10 cellular contexts compared by ENCODE assay signal in genomic region chr19:14333101-14333871, GRCh38. TPM values are rescaled to one million over a fixed set of nuclear protein-coding genes. Genes with fewer than 3 reads are reported as not detected.
DNase-seq lines count a peak whose midpoint lies in the region; ATAC-seq and TF ChIP-seq lines count a peak whose summit lies in the region.
"Had no signal": no experiment of that assay in that cellular context is flagged by ENCODE, and none has a peak within 500 bp of the region (broad histone marks: within the 10 kb centered on the region; RNA-seq: fewer than 3 reads in every experiment).

No MANE protein-coding gene starts in this region.

- H3K36me3 Mint-ChIP-seq in MCF 10A (ENCODE audit: insufficient read depth, unreplicated experiment) = peaks cover 4% of the 10 kb centered on the region

- peak overlapping the region; percentile 28 to 65 (median 44) for H3K4me3 ChIP-seq in breast epithelium
- peak overlapping the region; percentile 15 to 23 for H3K4me3 ChIP-seq in uterus

- POLR2A ChIA-PET in MCF 10A (lab: Yijun Ruan, JAX) = interaction anchor here (0.6 kb wide), 1 partner anchor 11 kb away, joined by 4 read pairs; no protein-coding TSS in a partner anchor

- no peaks in the 10 kb centered on the region for H3K4me1 ChIP-seq in breast epithelium
- no peaks in the 10 kb centered on the region for H3K4me1 ChIP-seq in uterus

- BruUV-seq in MCF 10A (replicated peaks; lab: Mats Ljungman, UMichigan) = no TSS peak

- CTCF ChIA-PET in MCF 10A (lab: Yijun Ruan, JAX) = no interaction called here

- intact Hi-C loops in breast epithelium (cut with DNase I; ENCODE audit: low total_unique reads) (no loop called here), MCF 10A (cut with micrococcal nuclease) (no loop called here), left colon (cut with DNase I, micrococcal nuclease) (no loop called here), uterus (cut with DNase I; ENCODE audit: low total_unique reads) (no loop called here)

- H3K4me3 Mint-ChIP-seq in MCF 10A (ENCODE audit: unreplicated experiment) = no peak overlapping the region
- H3K4me3 Mint-ChIP-seq: stimulated activated naive CD8-positive, alpha-beta T cell treated with anti-CD3 and anti-CD28 coated beads, Interleukin-15, Interleukin-2, amounts not matched to agents 100 ng/mL and 50 ng/mL, for 24 hours had no signal

- H3K27ac ChIP-seq in breast epithelium (peak overlapping the region in 1 of 2 donors; percentile 25), uterus (peak overlapping the region in 1 of 2 donors; percentile 20)

- no peaks in the 10 kb centered on the region for H3K27me3 ChIP-seq in breast epithelium
- no peaks in the 10 kb centered on the region for H3K27me3 ChIP-seq in uterus

- DNase-seq in breast epithelium (ENCODE audit: low spot score in 2 of 2) (no peak), MCF 10A (ENCODE audit: unreplicated experiment) (no peak), astrocyte of the hippocampus (ENCODE audit: low read depth, low spot score) (peak; percentile 56), left colon (peak in 1 of 2 donors; percentile 69), uterus (no peak), SK-N-DZ (ENCODE audit: low spot score) (no peak)
- DNase-seq: NCI-H524 treated with DMSO at 0.1 percent for 48 hours had no signal

- H3K9me3 ChIP-seq in breast epithelium = no peaks in the 10 kb centered on the region
- no peaks in the 10 kb centered on the region for H3K9me3 ChIP-seq in uterus

- H3K9me3 Mint-ChIP-seq in MCF 10A (ENCODE audit: unreplicated experiment) = peaks cover 6% of the 10 kb centered on the region
- H3K9me3 Mint-ChIP-seq: stimulated activated naive CD8-positive, alpha-beta T cell treated with anti-CD3 and anti-CD28 coated beads, Interleukin-15, Interleukin-2, amounts not matched to agents 100 ng/mL and 50 ng/mL, for 24 hours had no signal

- TF ChIP-seq POLR2A in breast epithelium (IDR thresholded peaks at IDR 0.05) (no peak), uterus (IDR thresholded peaks at IDR 0.05) (no peak)

- ATAC-seq in left colon (peak; percentile 94), HG03442 (IDR thresholded peaks at IDR 0.05; ENCODE audit: unreplicated experiment) (no peak), HG03469 (IDR thresholded peaks at IDR 0.05; ENCODE audit: unreplicated experiment) (no peak)

- H3K27me3 Mint-ChIP-seq in MCF 10A (ENCODE audit: insufficient read depth, unreplicated experiment) = no peaks in the 10 kb centered on the region
- H3K27me3 Mint-ChIP-seq: stimulated activated naive CD8-positive, alpha-beta T cell treated with anti-CD3 and anti-CD28 coated beads, Interleukin-15, Interleukin-2, amounts not matched to agents 100 ng/mL and 50 ng/mL, for 24 hours had no signal

- no peak for TF ChIP-seq CTCF in breast epithelium (IDR thresholded peaks at IDR 0.05)
- no peak for TF ChIP-seq CTCF in MCF 10A (IDR thresholded peaks at IDR 0.05; ENCODE audit: unreplicated experiment)
- no peak for TF ChIP-seq CTCF in uterus (IDR thresholded peaks at IDR 0.05)

- no peak overlapping the region for H3K27ac Mint-ChIP-seq in MCF 10A (ENCODE audit: low read depth, unreplicated experiment)
- H3K27ac Mint-ChIP-seq: stimulated activated naive CD8-positive, alpha-beta T cell treated with anti-CD3 and anti-CD28 coated beads, Interleukin-15, Interleukin-2, amounts not matched to agents 100 ng/mL and 50 ng/mL, for 24 hours had no signal

- H3K4me1 Mint-ChIP-seq in MCF 10A (ENCODE audit: insufficient read depth, unreplicated experiment) = no peaks in the 10 kb centered on the region

- no peaks in the 10 kb centered on the region for H3K36me3 ChIP-seq in breast epithelium
- H3K36me3 ChIP-seq in uterus = no peaks in the 10 kb centered on the region

RNA-seq across cellular contexts. Expression of gene ADGRE5, which starts 48.0 kb away (rescaled TPM):
- total RNA-seq in breast epithelium (10 to 100 TPM; 20.2 to 31.4 (median 23.3) TPM), MCF 10A (2022) (44.5 and 47.9 TPM in 2 replicates), left colon (100 to 1,000 TPM; 147 to 173 TPM), uterus (100 to 1,000 TPM in 1 of 4 donors, 10 to 100 TPM in 3; 32.1 to 217 (median 57.7) TPM)
- polyA plus RNA-seq in SK-N-DZ (2014; cell fraction: cytosol; rRNA removed) = not detected in 2 replicates
- 0.24 and 0.45 TPM in 2 replicates for polyA plus RNA-seq in SK-N-DZ (2014; cell fraction: nucleus; rRNA removed)
